ENCODE assay signal across 8 cellular contexts in genomic region chr13:49300716-49301589, GRCh38. TPM values are rescaled to one million over a fixed set of nuclear protein-coding genes. Genes with fewer than 3 reads are reported as not detected.
A peak's percentile ranks its signal among the peaks of the same experiment; 100 is the strongest.
DNase-seq lines count a peak whose midpoint lies in the region; ATAC-seq, FAIRE-seq and TF ChIP-seq lines count a peak whose summit lies in the region.

No MANE protein-coding gene starts in this region.

- peak; percentile 80 for TF ChIP-seq CTCF in neutrophil (IDR thresholded peaks at IDR 0.05)
- TF ChIP-seq CTCF in suprapubic skin (IDR thresholded peaks at IDR 0.05) = peak; percentile 74 to 89

- H3K27ac ChIP-seq in neutrophil (no peak overlapping the region), suprapubic skin (peak overlapping the region; percentile 13)

- TF ChIP-seq POLR2A in suprapubic skin (IDR thresholded peaks at IDR 0.05) = no peak

- H3K27me3 Mint-ChIP-seq in activated T-cell treated with anti-CD3 and anti-CD28 coated beads, Interleukin-2, amount 50 U/mL, for 72 hours (ENCODE audit: low read depth) = peaks cover 5% of the 10 kb centered on the region

- H3K9me3 ChIP-seq in neutrophil (no peaks in the 10 kb centered on the region), suprapubic skin (no peaks in the 10 kb centered on the region)

- peaks cover 30% of the 10 kb centered on the region for H3K36me3 ChIP-seq in neutrophil
- H3K36me3 ChIP-seq in suprapubic skin = no peaks in the 10 kb centered on the region

- peak overlapping the region; percentile 18 for H3K27ac Mint-ChIP-seq in activated T-cell treated with anti-CD3 and anti-CD28 coated beads, Interleukin-2, amount 50 U/mL, for 72 hours

- H3K27me3 ChIP-seq in neutrophil = no peaks in the 10 kb centered on the region
- H3K27me3 ChIP-seq in suprapubic skin = no peaks in the 10 kb centered on the region

- peak; percentile 83 for ATAC-seq in GM21360 (IDR thresholded peaks at IDR 0.05; ENCODE audit: unreplicated experiment)
- peak; percentile 92 to 94 for ATAC-seq in activated T-cell treated with anti-CD3 and anti-CD28 coated beads, Interleukin-2, amount 50 U/mL, for 72 hours (replicated peaks in 1 of 2)

- FAIRE-seq in HTR-8/SVneo (lab: Jason Lieb, UNC) = no peak

- DNase-seq in DMS 273 (lab: John Stamatoyannopoulos, UW; ENCODE audit: unreplicated experiment) (peak; percentile 68), HTR-8/SVneo (ENCODE audit: insufficient read length, low spot score) (peak; percentile 71), RKO (ENCODE audit: low spot score) (peak; percentile 88), fibroblast of peridontal ligament (ENCODE audit: extremely low read depth) (peak; percentile 84), suprapubic skin (ENCODE audit: low spot score in 2 of 2) (peak in 1 of 2 donors; percentile 72)
- DNase-seq in activated T-cell treated with anti-CD3 and anti-CD28 coated beads, Interleukin-2, amount 50 U/mL, for 72 hours = peak; percentile 64 to 66

- 37% methylated on average over 18 of the region's 20 CpGs for WGBS in suprapubic skin

- H3K36me3 Mint-ChIP-seq in activated T-cell treated with anti-CD3 and anti-CD28 coated beads, Interleukin-2, amount 50 U/mL, for 72 hours (ENCODE audit: insufficient read depth in 2 of 2) = no peaks in the 10 kb centered on the region

- no peaks in the 10 kb centered on the region for H3K9me3 Mint-ChIP-seq in activated T-cell treated with anti-CD3 and anti-CD28 coated beads, Interleukin-2, amount 50 U/mL, for 72 hours

- H3K4me3 Mint-ChIP-seq in activated T-cell treated with anti-CD3 and anti-CD28 coated beads, Interleukin-2, amount 50 U/mL, for 72 hours = peak overlapping the region; percentile 52 to 80

- H3K4me1 Mint-ChIP-seq in activated T-cell treated with anti-CD3 and anti-CD28 coated beads, Interleukin-2, amount 50 U/mL, for 72 hours (ENCODE audit: low read depth) = peaks cover 18% of the 10 kb centered on the region

- H3K4me3 ChIP-seq in neutrophil (ENCODE audit: low read depth in 1 of 2, low read length in 1 of 2) (peak overlapping the region in 1 of 2 experiments; percentile 35), suprapubic skin (peak overlapping the region; percentile 35)

- no peak for TF ChIP-seq EP300 in suprapubic skin (IDR thresholded peaks at IDR 0.05)

- peaks cover 6 to 8% of the 10 kb centered on the region in 2 experiments for H3K4me1 ChIP-seq in neutrophil (ENCODE audit: control insufficient read depth in 1 of 2, insufficient read depth in 1 of 2, low read depth in 1 of 2, low read length in 1 of 2)
- H3K4me1 ChIP-seq in suprapubic skin = peaks cover 44% of the 10 kb centered on the region

RNA-seq across cellular contexts. Expression of gene CDADC1, which starts 53.2 kb away (rescaled TPM):
- 10 to 100 TPM; 13.4 to 14.8 TPM for total RNA-seq in activated T-cell treated with anti-CD3 and anti-CD28 coated beads, Interleukin-2, amount 50 U/mL, for 72 hours
- total RNA-seq in suprapubic skin = 1 to 10 TPM; 1.2 to 4.2 (median 3.1) TPM
